8 cellular contexts compared by ENCODE assay signal in genomic region chr5:149561848-149562247, GRCh38. TPM values are rescaled to one million over a fixed set of nuclear protein-coding genes. Genes with fewer than 3 reads are reported as not detected.
DNase-seq lines count a peak whose midpoint lies in the region; ATAC-seq and TF ChIP-seq lines count a peak whose summit lies in the region.

No MANE protein-coding gene starts in this region.

- H3K4me1 Mint-ChIP-seq in CD8-positive, alpha-beta memory T cell: no peaks in the 10 kb centered on the region
- peaks cover 11% of the 10 kb centered on the region for H3K4me1 Mint-ChIP-seq in T-helper 2 cell treated with Interferon-gamma antibody and Interleukin-4, amounts not matched to agents 5 μg/mL and 100 μg/mL, for 36 hours (ENCODE audit: low read depth)

- H3K79me2 ChIP-seq in Loucy (ENCODE audit: insufficient read depth, low read length): no peaks in the 10 kb centered on the region

- no peaks in the 10 kb centered on the region for H3K36me3 ChIP-seq in CD8-positive, alpha-beta memory T cell (ENCODE audit: insufficient read depth, low read length)
- H3K36me3 ChIP-seq in Loucy (ENCODE audit: insufficient read depth, low read length) (no peaks in the 10 kb centered on the region), brain microvascular endothelial cell (replicated peaks) (no peaks in the 10 kb centered on the region), uterus (no peaks in the 10 kb centered on the region)

- H3K9me3 ChIP-seq in CD8-positive, alpha-beta memory T cell (ENCODE audit: low read length): no peaks in the 10 kb centered on the region
- no peaks in the 10 kb centered on the region for H3K9me3 ChIP-seq in Loucy (ENCODE audit: insufficient read depth, low read depth, low read length)
- H3K9me3 ChIP-seq in uterus: no peaks in the 10 kb centered on the region

- no peak for TF ChIP-seq POLR2A in uterus (IDR thresholded peaks at IDR 0.05)

- H3K9ac ChIP-seq in Loucy (ENCODE audit: low read depth, low read length, poor library complexity, severe bottlenecking): peak overlapping the region; percentile 35

- H3K27ac Mint-ChIP-seq in CD8-positive, alpha-beta memory T cell: no peak overlapping the region
- H3K27ac Mint-ChIP-seq in T-helper 2 cell treated with Interferon-gamma antibody and Interleukin-4, amounts not matched to agents 5 μg/mL and 100 μg/mL, for 36 hours: no peak overlapping the region

- ATAC-seq in left lobe of liver (peak; percentile 56), HG03469 (IDR thresholded peaks at IDR 0.05; ENCODE audit: unreplicated experiment) (no peak), HG03108 (IDR thresholded peaks at IDR 0.05; ENCODE audit: unreplicated experiment) (no peak)

- H3K27ac ChIP-seq in CD8-positive, alpha-beta memory T cell (ENCODE audit: low read depth, low read length): peak overlapping the region; percentile 20
- H3K27ac ChIP-seq in brain microvascular endothelial cell (peak overlapping the region; percentile 87), uterus (peak overlapping the region; percentile 78 to 94)

- H3F3A ChIP-seq in Loucy (ENCODE audit: low read depth): no peaks in the 10 kb centered on the region

- no peak overlapping the region for H3K4me3 Mint-ChIP-seq in CD8-positive, alpha-beta memory T cell
- no peak overlapping the region for H3K4me3 Mint-ChIP-seq in T-helper 2 cell treated with Interferon-gamma antibody and Interleukin-4, amounts not matched to agents 5 μg/mL and 100 μg/mL, for 36 hours

- CTCF ChIA-PET in CD8-positive, alpha-beta memory T cell (lab: Charles Lee): interaction anchor here (1.3 to 2.6 kb wide), 5 partner anchors 10 to 182 kb away, joined by 5 to 21 read pairs (median 8); partner anchors contain the start of genes CSNK1A1 and IL17B

- peak overlapping the region; percentile 31 for H2AFZ ChIP-seq in Loucy (ENCODE audit: low read length)

- intact Hi-C loops in uterus (cut with DNase I; ENCODE audit: low total_unique reads): no loop called here

- no peaks in the 10 kb centered on the region for H3K36me3 Mint-ChIP-seq in CD8-positive, alpha-beta memory T cell
- no peaks in the 10 kb centered on the region for H3K36me3 Mint-ChIP-seq in T-helper 2 cell treated with Interferon-gamma antibody and Interleukin-4, amounts not matched to agents 5 μg/mL and 100 μg/mL, for 36 hours (ENCODE audit: low read depth)

- no peaks in the 10 kb centered on the region for H4K20me1 ChIP-seq in Loucy (ENCODE audit: insufficient read depth, low read length, poor library complexity, severe bottlenecking)

- H3K4me3 ChIP-seq in CD8-positive, alpha-beta memory T cell (ENCODE audit: low read length): no peak overlapping the region
- H3K4me3 ChIP-seq in Loucy (ENCODE audit: low read length, poor library complexity, severe bottlenecking): no peak overlapping the region
- H3K4me3 ChIP-seq in brain microvascular endothelial cell (ENCODE audit: low read depth, low read length): peak overlapping the region; percentile 30
- H3K4me3 ChIP-seq in uterus: no peak overlapping the region

- POLR2A ChIA-PET in CD8-positive, alpha-beta memory T cell (lab: Charles Lee): no interaction called here

- peak overlapping the region; percentile 40 for H3K4me2 ChIP-seq in Loucy (ENCODE audit: low read depth, low read length, poor library complexity, severe bottlenecking)

- no peaks in the 10 kb centered on the region for H3K9me3 Mint-ChIP-seq in CD8-positive, alpha-beta memory T cell
- H3K9me3 Mint-ChIP-seq in T-helper 2 cell treated with Interferon-gamma antibody and Interleukin-4, amounts not matched to agents 5 μg/mL and 100 μg/mL, for 36 hours: no peaks in the 10 kb centered on the region

- H3K4me1 ChIP-seq in CD8-positive, alpha-beta memory T cell (ENCODE audit: insufficient read depth, low read length): peaks cover 20% of the 10 kb centered on the region
- peaks cover 10% of the 10 kb centered on the region for H3K4me1 ChIP-seq in Loucy (ENCODE audit: insufficient read depth, low read length, poor library complexity, severe bottlenecking)
- peaks cover 10 to 11% of the 10 kb centered on the region in 2 donors for H3K4me1 ChIP-seq in uterus

- DNase-seq in CD8-positive, alpha-beta memory T cell: no peak
- DNase-seq in brain microvascular endothelial cell (peak; percentile 89), left lobe of liver (ENCODE audit: low spot score) (no peak), uterus (peak in 1 of 2 donors; percentile 61)
- no peak for DNase-seq in T-helper 2 cell treated with Interferon-gamma antibody and Interleukin-4, amounts not matched to agents 5 μg/mL and 100 μg/mL, for 36 hours (ENCODE audit: low spot score)

- H3K27me3 ChIP-seq in CD8-positive, alpha-beta memory T cell (ENCODE audit: insufficient read depth, low read length, poor library complexity, severe bottlenecking): no peaks in the 10 kb centered on the region
- H3K27me3 ChIP-seq in Loucy (ENCODE audit: insufficient read depth, low read length, poor library complexity, severe bottlenecking): no peaks in the 10 kb centered on the region
- H3K27me3 ChIP-seq in brain microvascular endothelial cell (replicated peaks): no peaks in the 10 kb centered on the region
- H3K27me3 ChIP-seq in uterus: no peaks in the 10 kb centered on the region

- no peaks in the 10 kb centered on the region for H3K27me3 Mint-ChIP-seq in CD8-positive, alpha-beta memory T cell
- H3K27me3 Mint-ChIP-seq in T-helper 2 cell treated with Interferon-gamma antibody and Interleukin-4, amounts not matched to agents 5 μg/mL and 100 μg/mL, for 36 hours (ENCODE audit: low read depth): no peaks in the 10 kb centered on the region

- no peak for TF ChIP-seq CTCF in Loucy (conservative IDR thresholded peaks at IDR 0.05; ENCODE audit: low read length)
- no peak for TF ChIP-seq CTCF in brain microvascular endothelial cell (IDR thresholded peaks at IDR 0.05; ENCODE audit: low read depth, low read length, missing control alignments)
- TF ChIP-seq CTCF in uterus (IDR thresholded peaks at IDR 0.05): no peak

- H3K9me2 ChIP-seq in Loucy (replicated peaks; ENCODE audit: low read depth, low read length): no peaks in the 10 kb centered on the region

- in situ Hi-C loops in brain microvascular endothelial cell (cut with HindIII; ENCODE audit: low pct_ligation_motif_present, low sequenced_read_pairs): no loop called here

RNA-seq across cellular contexts. Expression of gene CSNK1A1, which starts 10.6 kb away (rescaled TPM):
- total RNA-seq in CD8-positive, alpha-beta memory T cell: 100 to 1,000 TPM; 177 to 187 TPM
- 118 TPM for polyA plus RNA-seq in CD8-positive, alpha-beta memory T cell
- total RNA-seq in left lobe of liver (82.6 TPM), uterus (100 to 1,000 TPM; 101 to 326 (median 205) TPM)

RNA-seq across cellular contexts. Expression of gene ARHGEF37, which starts 19.4 kb away (rescaled TPM):
- total RNA-seq in CD8-positive, alpha-beta memory T cell: under 1 TPM; 0.13 to 0.53 TPM
- not detected for polyA plus RNA-seq in CD8-positive, alpha-beta memory T cell
- total RNA-seq in left lobe of liver (6.5 TPM), uterus (10 to 100 TPM in 1 of 4 donors, 1 to 10 TPM in 3; 4.6 to 10.4 (median 7.9) TPM)

Comparison
In these comparisons a context has a peak if more than half of its experiments do, and no peak if none do; other contexts are left out.
1. H3K27ac ChIP-seq: peak in every context shown above with its lines; median percentile 87 in brain microvascular endothelial cell; 86 in uterus; 20 in CD8-positive, alpha-beta memory T cell.